18 cellular contexts compared by ENCODE assay signal in the genomic region with DNA sequence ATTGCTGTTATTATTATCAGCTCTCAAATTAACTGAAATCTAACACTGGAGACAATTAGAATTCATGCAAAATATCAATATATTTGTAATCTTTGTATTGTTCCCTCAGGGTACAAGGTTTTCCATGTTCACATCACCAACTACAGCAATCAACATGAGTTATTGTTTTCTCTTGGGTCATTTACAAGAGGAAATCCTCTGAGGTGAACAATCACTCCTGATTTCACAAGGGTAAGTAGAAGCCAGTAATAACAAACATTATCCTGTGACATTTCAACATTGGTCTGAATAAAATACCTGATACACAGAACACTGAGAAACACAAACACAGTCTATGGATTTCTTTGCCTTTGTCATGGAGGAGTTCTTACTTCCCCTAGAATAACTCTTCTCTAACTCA.
DNase-seq lines count a peak whose midpoint lies in the region; ATAC-seq and TF ChIP-seq lines count a peak whose summit lies in the region.
"Had no signal": no experiment of that assay in that cellular context is flagged by ENCODE, and none has a peak within 500 bp of the region (broad histone marks: within the 10 kb centered on the region; RNA-seq: fewer than 3 reads in every experiment).

No MANE protein-coding gene starts in this region.

- no peak overlapping the region for H3K14ac ChIP-seq in mesenchymal stem cell (ENCODE audit: low read length in 2 of 2)

- H3K9me3 Mint-ChIP-seq in activated CD4-positive, alpha-beta T cell treated with anti-CD3 and anti-CD28 coated beads, Interleukin-2, amount 10 ng/mL, durations not matched to agents 24 days and 14 days = no peaks in the 10 kb centered on the region
- H3K9me3 Mint-ChIP-seq: activated T-cell treated with anti-CD3 and anti-CD28 coated beads, Interleukin-2, amount 50 U/mL, for 4 hours; dendritic cell treated with granulocyte-macrophage colony-stimulating factor and Interleukin-4, amounts not matched to agents 40 ng/mL and 50 ng/mL, for 4 days; immature natural killer cell had no signal

- no peak for ATAC-seq in GM21723 (IDR thresholded peaks at IDR 0.05; ENCODE audit: unreplicated experiment)
- ATAC-seq: activated T-cell treated with anti-CD3 and anti-CD28 coated beads, Interleukin-2, amount 50 U/mL, for 4 hours had no signal

- H3K27ac Mint-ChIP-seq in activated CD4-positive, alpha-beta T cell treated with anti-CD3 and anti-CD28 coated beads, Interleukin-2, amount 10 ng/mL, durations not matched to agents 24 days and 14 days = no peak overlapping the region
- H3K27ac Mint-ChIP-seq: dendritic cell treated with granulocyte-macrophage colony-stimulating factor and Interleukin-4, amounts not matched to agents 40 ng/mL and 50 ng/mL, for 4 days; immature natural killer cell had no signal

- no peak overlapping the region for H2AK5ac ChIP-seq in mesenchymal stem cell (ENCODE audit: low read length, severe bottlenecking)

- no peak overlapping the region for H2AFZ ChIP-seq in mesenchymal stem cell (ENCODE audit: low read depth, low read length)

- H3K27me3 ChIP-seq in mesenchymal stem cell (ENCODE audit: control insufficient read depth in 1 of 2, insufficient read depth in 1 of 2, low read length in 2 of 2) = no peaks in the 10 kb centered on the region
- H3K27me3 ChIP-seq: neutrophil had no signal

- no peak overlapping the region for H3K18ac ChIP-seq in mesenchymal stem cell (ENCODE audit: low read depth in 1 of 2, low read length in 2 of 2)

- H3K36me3 ChIP-seq in mesenchymal stem cell (ENCODE audit: control insufficient read depth in 1 of 2, insufficient read depth in 2 of 2, low read depth in 1 of 2, low read length in 2 of 2) = no peaks in the 10 kb centered on the region
- H3K36me3 ChIP-seq: HAP-1, neutrophil had no signal

- DNase-seq in EH (ENCODE audit: low read depth) (peak; percentile 27), M059J (ENCODE audit: low read depth) (peak; percentile 60), epithelial cell of esophagus (ENCODE audit: low read depth) (peak; percentile 68), mesenchymal stem cell (peak; percentile 31), epidermal melanocyte (ENCODE audit: insufficient read length, low spot score) (no peak), NCI-H524 (lab: John Stamatoyannopoulos, UW) (no peak)
- no peak for DNase-seq in activated CD4-positive, alpha-beta T cell treated with anti-CD3 and anti-CD28 coated beads, Interleukin-2, amount 10 ng/mL, durations not matched to agents 24 days and 14 days
- DNase-seq: activated CD4-positive, alpha-beta T cell treated with anti-CD3 and anti-CD28 coated beads, Interleukin-2, amount 50 U/mL, for 4 hours; activated T-cell treated with anti-CD3 and anti-CD28 coated beads, Interleukin-2, amount 50 U/mL, for 4 hours; C1 segment of cervical spinal cord; DMS79; immature natural killer cell; NCI-H345 had no signal

- no peak overlapping the region for H4K91ac ChIP-seq in mesenchymal stem cell (ENCODE audit: low read length)

- no peak overlapping the region for H4K8ac ChIP-seq in mesenchymal stem cell (ENCODE audit: low read length)

- H3K9ac ChIP-seq in mesenchymal stem cell (ENCODE audit: low read length) = no peak overlapping the region

- no peak overlapping the region for H3K4me2 ChIP-seq in mesenchymal stem cell (ENCODE audit: low read length, poor library complexity, severe bottlenecking)

- no peaks in the 10 kb centered on the region for H3K4me1 ChIP-seq in mesenchymal stem cell (ENCODE audit: control insufficient read depth, insufficient read depth, low read depth, low read length)

- H3K23ac ChIP-seq in mesenchymal stem cell (ENCODE audit: low read length in 2 of 2) = no peak overlapping the region

- H3K4me1 Mint-ChIP-seq in activated CD4-positive, alpha-beta T cell treated with anti-CD3 and anti-CD28 coated beads, Interleukin-2, amount 10 ng/mL, durations not matched to agents 24 days and 14 days = no peaks in the 10 kb centered on the region
- H3K4me1 Mint-ChIP-seq: immature natural killer cell had no signal

- peaks cover 11% of the 10 kb centered on the region for H3K27me3 Mint-ChIP-seq in activated CD4-positive, alpha-beta T cell treated with anti-CD3 and anti-CD28 coated beads, Interleukin-2, amount 10 ng/mL, durations not matched to agents 24 days and 14 days
- H3K27me3 Mint-ChIP-seq: dendritic cell treated with granulocyte-macrophage colony-stimulating factor and Interleukin-4, amounts not matched to agents 40 ng/mL and 50 ng/mL, for 4 days had no signal

- H2BK5ac ChIP-seq in mesenchymal stem cell (ENCODE audit: low read depth, low read length, poor library complexity, severe bottlenecking) = no peak overlapping the region

- intact Hi-C loops in activated CD4-positive, alpha-beta T cell treated with anti-CD3 and anti-CD28 coated beads, Interleukin-2, amount 10 ng/mL, durations not matched to agents 24 days and 14 days (cut with micrococcal nuclease) = no loop called here

- H2BK15ac ChIP-seq in mesenchymal stem cell (ENCODE audit: low read depth, poor library complexity, severe bottlenecking) = no peak overlapping the region

- H3K4ac ChIP-seq in mesenchymal stem cell (ENCODE audit: low read depth in 1 of 2, low read length in 2 of 2) = no peak overlapping the region

- H2BK12ac ChIP-seq in mesenchymal stem cell (ENCODE audit: low read length in 2 of 2) = no peak overlapping the region

- no peaks in the 10 kb centered on the region for H3K9me3 ChIP-seq in mesenchymal stem cell (ENCODE audit: control insufficient read depth, low read length)
- H3K9me3 ChIP-seq: HAP-1, neutrophil had no signal

- H3K36me3 Mint-ChIP-seq in activated CD4-positive, alpha-beta T cell treated with anti-CD3 and anti-CD28 coated beads, Interleukin-2, amount 10 ng/mL, durations not matched to agents 24 days and 14 days (ENCODE audit: low read depth) = no peaks in the 10 kb centered on the region
- H3K36me3 Mint-ChIP-seq: immature natural killer cell had no signal

- H3K4me3 ChIP-seq in epithelial cell of esophagus (ENCODE audit: low read length) (no peak overlapping the region), mesenchymal stem cell (ENCODE audit: insufficient read depth in 1 of 2, low read depth in 1 of 2, low read length in 2 of 2) (no peak overlapping the region)
- H3K4me3 ChIP-seq: HAP-1, SK-N-MC had no signal

- no peak overlapping the region for H2BK120ac ChIP-seq in mesenchymal stem cell (ENCODE audit: low read depth, low read length)

- no peak for TF ChIP-seq CTCF in epithelial cell of esophagus (IDR thresholded peaks at IDR 0.05; ENCODE audit: insufficient read depth, low read depth, low read length, missing control alignments)

- H3K79me1 ChIP-seq in mesenchymal stem cell (replicated peaks; ENCODE audit: low read length, poor library complexity, severe bottlenecking) = no peaks in the 10 kb centered on the region

- H3K27ac ChIP-seq in mesenchymal stem cell (ENCODE audit: low read length, poor library complexity, severe bottlenecking) = no peak overlapping the region
- H3K27ac ChIP-seq: neutrophil, SK-N-MC had no signal

- H3K4me3 Mint-ChIP-seq in activated CD4-positive, alpha-beta T cell treated with anti-CD3 and anti-CD28 coated beads, Interleukin-2, amount 10 ng/mL, durations not matched to agents 24 days and 14 days = no peak overlapping the region
- H3K4me3 Mint-ChIP-seq: activated T-cell treated with anti-CD3 and anti-CD28 coated beads, Interleukin-2, amount 50 U/mL, for 4 hours; dendritic cell treated with granulocyte-macrophage colony-stimulating factor and Interleukin-4, amounts not matched to agents 40 ng/mL and 50 ng/mL, for 4 days; immature natural killer cell had no signal

Comparison
In these comparisons a context has a peak if more than half of its experiments do, and no peak if none do; other contexts are left out.
1. DNase-seq: peak in EH (single experiment), M059J (single experiment), epithelial cell of esophagus (single experiment) and mesenchymal stem cell (single experiment); none in activated CD4-positive, alpha-beta T cell treated with anti-CD3 and anti-CD28 coated beads, Interleukin-2, amount 10 ng/mL, durations not matched to agents 24 days and 14 days (single experiment), epidermal melanocyte (single experiment) and NCI-H524 (0 of 2).